Comparison of ENCODE assay signal across 9 cellular contexts in genomic region chr22:24807284-24807950, GRCh38. TPM values are rescaled to one million over a fixed set of nuclear protein-coding genes. Genes with fewer than 3 reads are reported as not detected.
DNase-seq lines count a peak whose midpoint lies in the region; ATAC-seq, FAIRE-seq and TF ChIP-seq lines count a peak whose summit lies in the region.
"Had no signal": no experiment of that assay in that cellular context is flagged by ENCODE, and none has a peak within 500 bp of the region (broad histone marks: within the 10 kb centered on the region; RNA-seq: fewer than 3 reads in every experiment).

No MANE protein-coding gene starts in this region.

- TF ChIP-seq POLR2A in GM12891 (IDR thresholded peaks at IDR 0.05; ENCODE audit: low read depth, low read length): no peak

- ATAC-seq in WTC11 (no peak), omental fat pad (ENCODE audit: low FRiP score) (peak; percentile 34)

- no peak for DNase-seq in CD8-positive, alpha-beta memory T cell
- no peak for DNase-seq in WTC11 (ENCODE audit: low spot score)
- peak; percentile 52 for DNase-seq in glutamatergic neuron
- peak; percentile 29 for DNase-seq in omental fat pad (ENCODE audit: low spot score)
- no peak for DNase-seq in NCI-H345 treated with DMSO at 0.1 percent for 48 hours (lab: John Stamatoyannopoulos, UW; ENCODE audit: unreplicated experiment)
- DNase-seq in GM12891 (ENCODE audit: insufficient read length, low spot score): no peak
- no peak for DNase-seq in GOT3 (lab: John Stamatoyannopoulos, UW)
- no peak for DNase-seq in ureter (ENCODE audit: low spot score)
- DNase-seq: activated CD4-positive, CD25-positive, alpha-beta regulatory T cell had no signal

- H3K4me1 ChIP-seq in CD8-positive, alpha-beta memory T cell (ENCODE audit: insufficient read depth, low read length): no peaks in the 10 kb centered on the region

- POLR2A ChIA-PET in CD8-positive, alpha-beta memory T cell (lab: Charles Lee): interaction anchor here (0.7 kb wide), 1 partner anchor 684 kb away, joined by 4 read pairs; no protein-coding TSS in a partner anchor
- POLR2A ChIA-PET in WTC11 (lab: Charles Lee): no interaction called here

- no peak overlapping the region for H3K27ac ChIP-seq in CD8-positive, alpha-beta memory T cell (ENCODE audit: low read depth, low read length)

- H3K4me3 Mint-ChIP-seq in CD8-positive, alpha-beta memory T cell: peak overlapping the region; percentile 12 to 64 (median 49)
- peak overlapping the region; percentile 77 for H3K4me3 Mint-ChIP-seq in WTC11
- H3K4me3 Mint-ChIP-seq in glutamatergic neuron (ENCODE audit: unreplicated experiment): peak overlapping the region; percentile 28

- CTCF ChIA-PET in CD8-positive, alpha-beta memory T cell (lab: Charles Lee): no interaction called here
- CTCF ChIA-PET in WTC11 (lab: Charles Lee): interaction anchor here (0.6 to 1.8 kb wide), 5 partner anchors 35 to 652 kb away, joined by 4 to 10 read pairs (median 5); no protein-coding TSS in a partner anchor

- peaks cover 0 to 3% of the 10 kb centered on the region in 2 donors for H3K27me3 Mint-ChIP-seq in CD8-positive, alpha-beta memory T cell
- H3K27me3 Mint-ChIP-seq in WTC11 (ENCODE audit: low read depth) (no peaks in the 10 kb centered on the region; the same call in 1 of the 2 replicates), glutamatergic neuron (ENCODE audit: unreplicated experiment) (no peaks in the 10 kb centered on the region)

- H3K27ac Mint-ChIP-seq in CD8-positive, alpha-beta memory T cell: peak overlapping the region in 7 of 8 donors; percentile 1 to 95 (median 26)
- H3K27ac Mint-ChIP-seq in WTC11 (no peak overlapping the region), glutamatergic neuron (ENCODE audit: unreplicated experiment) (peak overlapping the region; percentile 1)

- TF ChIP-seq CTCF in WTC11 (IDR thresholded peaks at IDR 0.05) (no peak), glutamatergic neuron (IDR thresholded peaks at IDR 0.05; ENCODE audit: partially characterized antibody, unreplicated experiment) (no peak), omental fat pad (IDR thresholded peaks at IDR 0.05) (no peak)

- peaks cover 11 to 13% (median 12%) of the 10 kb centered on the region in 3 donors for H3K4me1 Mint-ChIP-seq in CD8-positive, alpha-beta memory T cell
- H3K4me1 Mint-ChIP-seq in WTC11 (peaks cover 15% of the 10 kb centered on the region), glutamatergic neuron (ENCODE audit: low read depth, unreplicated experiment) (peaks cover 12% of the 10 kb centered on the region)

- H3K9me3 Mint-ChIP-seq in CD8-positive, alpha-beta memory T cell: no peaks in the 10 kb centered on the region
- H3K9me3 Mint-ChIP-seq in WTC11 (no peaks in the 10 kb centered on the region), glutamatergic neuron (ENCODE audit: unreplicated experiment) (no peaks in the 10 kb centered on the region)

- H3K27me3 ChIP-seq in CD8-positive, alpha-beta memory T cell (ENCODE audit: insufficient read depth, low read length, poor library complexity, severe bottlenecking): no peaks in the 10 kb centered on the region

- H3K4me3 ChIP-seq in CD8-positive, alpha-beta memory T cell (ENCODE audit: low read length): no peak overlapping the region

- no peak for FAIRE-seq in GM12891 (lab: Jason Lieb, UNC)

- no peaks in the 10 kb centered on the region for H3K36me3 Mint-ChIP-seq in CD8-positive, alpha-beta memory T cell
- H3K36me3 Mint-ChIP-seq in WTC11 (no peaks in the 10 kb centered on the region), glutamatergic neuron (ENCODE audit: unreplicated experiment) (no peaks in the 10 kb centered on the region)

- H3K9me3 ChIP-seq in CD8-positive, alpha-beta memory T cell (ENCODE audit: low read length): no peaks in the 10 kb centered on the region

- H3K36me3 ChIP-seq in CD8-positive, alpha-beta memory T cell (ENCODE audit: insufficient read depth, low read length): no peaks in the 10 kb centered on the region

TF ChIP-seq in WTC11, 78 proteins besides CTCF, POLR2A, EP300 and RAD21 (continues in another document):
- TF ChIP-seq SP1 (CRISPR knock-in tag; conservative IDR thresholded peaks at IDR 0.05): no peak
- TF ChIP-seq SMAD4 (CRISPR knock-in tag; IDR thresholded peaks at IDR 0.05): no peak
- no peak for TF ChIP-seq E2F4 (CRISPR knock-in tag; IDR thresholded peaks at IDR 0.05; ENCODE audit: borderline replicate concordance, low read depth)
- no peak for TF ChIP-seq EMX1 (CRISPR knock-in tag; IDR thresholded peaks at IDR 0.05)
- TF ChIP-seq RELA (CRISPR knock-in tag; IDR thresholded peaks at IDR 0.05; ENCODE audit: borderline replicate concordance): no peak
- no peak for TF ChIP-seq ZSCAN18 (CRISPR knock-in tag; IDR thresholded peaks at IDR 0.05)
- TF ChIP-seq ATF3 (CRISPR knock-in tag; conservative IDR thresholded peaks at IDR 0.05): no peak
- TF ChIP-seq GABPB1 (CRISPR knock-in tag; IDR thresholded peaks at IDR 0.05): no peak
- TF ChIP-seq TP53 (CRISPR knock-in tag; IDR thresholded peaks at IDR 0.05): no peak

TF ChIP-seq in GM12891, 5 proteins besides CTCF, POLR2A, EP300 and RAD21:
- TF ChIP-seq SPI1 (IDR thresholded peaks at IDR 0.05; ENCODE audit: low read depth, low read length) (no peak), PAX5 (IDR thresholded peaks at IDR 0.05; ENCODE audit: insufficient read depth, low read length, severe bottlenecking) (no peak), TAF1 (IDR thresholded peaks at IDR 0.05; ENCODE audit: low read depth, low read length) (no peak), POU2F2 (IDR thresholded peaks at IDR 0.05; ENCODE audit: low read depth, low read length) (no peak), POLR2AphosphoS5 (IDR thresholded peaks at IDR 0.05; ENCODE audit: low read depth, low read length) (no peak)

RNA-seq across cellular contexts. Expression of gene SGSM1, which starts 1.4 kb away (rescaled TPM):
- total RNA-seq in CD8-positive, alpha-beta memory T cell: under 1 TPM; 0.09 to 0.31 TPM
- 0.28 TPM for polyA plus RNA-seq in CD8-positive, alpha-beta memory T cell
- 4.1 to 6.5 TPM (median 6.5 TPM) in 3 replicates for total RNA-seq in WTC11 (2021)
- 1.2 TPM for total RNA-seq in glutamatergic neuron (ENCODE audit: unreplicated experiment)
- 1 to 10 TPM in 1 of 4 donors, under 1 TPM in 3; 0.12 to 2.4 (median 0.62) TPM for total RNA-seq in omental fat pad
- polyA plus RNA-seq in GM12891 (2012; ENCODE audit: low read depth, missing spikeins): not detected
- 10.6 TPM for total RNA-seq in ureter

RNA-seq across cellular contexts. Expression of gene PIWIL3, which starts 32.9 kb away (rescaled TPM):
- not detected for total RNA-seq in CD8-positive, alpha-beta memory T cell
- polyA plus RNA-seq in CD8-positive, alpha-beta memory T cell: not detected
- total RNA-seq in WTC11 (2021) (0.18 to 0.55 TPM (median 0.32 TPM) in 3 replicates), glutamatergic neuron (ENCODE audit: unreplicated experiment) (not detected), omental fat pad (not detected), ureter (not detected)
- polyA plus RNA-seq in GM12891 (2012; ENCODE audit: low read depth, missing spikeins): not detected

Comparison
In these comparisons a context has a peak if more than half of its experiments do, and no peak if none do; other contexts are left out.
1. DNase-seq: peak in glutamatergic neuron (single experiment) and omental fat pad (single experiment); none in CD8-positive, alpha-beta memory T cell (0 of 5), WTC11 (single experiment), NCI-H345 treated with DMSO at 0.1 percent for 48 hours (single experiment), GM12891 (single experiment), GOT3 (single experiment) and ureter (single experiment).
2. Peak in every context shown above with its lines, with median percentiles within 50 percentile points of each other: H3K4me3 Mint-ChIP-seq.